In genomic region chr9:21695874-21696341, GRCh38 we compare ENCODE assay signal across 22 cellular contexts.
"Had no signal": no experiment of that assay in that cellular context is flagged by ENCODE, and none has a peak within 500 bp of the region (broad histone marks: within the 10 kb centered on the region; RNA-seq: fewer than 3 reads in every experiment).

No MANE protein-coding gene starts in this region.

- H3K27ac Mint-ChIP-seq: naive thymus-derived CD8-positive, alpha-beta T cell; nephron progenitor cell; stimulated activated naive B cell treated with anti-CD40 and anti-IgM and Interleukin-4, amounts not matched to agents 10 μg/mL and 1 μg/mL and 100 μg/mL, for 72 hours; stimulated activated naive CD8-positive, alpha-beta T cell treated with anti-CD3 and anti-CD28 coated beads, Interleukin-15, Interleukin-2, amounts not matched to agents 100 ng/mL and 50 ng/mL, for 24 hours had no signal

- H3K4me3 ChIP-seq: colonic mucosa, esophagus muscularis mucosa, ovary, psoas muscle, sigmoid colon, transverse colon, upper lobe of right lung, uterus had no signal

- H3K27me3 ChIP-seq: colonic mucosa, esophagus muscularis mucosa, ovary, sigmoid colon, transverse colon, upper lobe of right lung, uterus had no signal

- H3K9me3 ChIP-seq: colonic mucosa, ovary, psoas muscle, sigmoid colon, transverse colon, upper lobe of right lung, uterus had no signal

- H3K4me3 Mint-ChIP-seq: naive thymus-derived CD8-positive, alpha-beta T cell; nephron progenitor cell; stimulated activated naive B cell treated with anti-CD40 and anti-IgM and Interleukin-4, amounts not matched to agents 10 μg/mL and 1 μg/mL and 100 μg/mL, for 72 hours; stimulated activated naive CD8-positive, alpha-beta T cell treated with anti-CD3 and anti-CD28 coated beads, Interleukin-15, Interleukin-2, amounts not matched to agents 100 ng/mL and 50 ng/mL, for 24 hours had no signal

- DNase-seq: colonic mucosa; dermis blood vessel endothelial cell; effector memory CD4-positive, alpha-beta T cell; foreskin melanocyte; glutamatergic neuron; hypothalamus; mammary epithelial cell; naive thymus-derived CD8-positive, alpha-beta T cell; nephron progenitor cell; occipital lobe; ovary; sigmoid colon; stimulated activated naive B cell treated with anti-CD40 and anti-IgM and Interleukin-4, amounts not matched to agents 10 μg/mL and 1 μg/mL and 100 μg/mL, for 72 hours; transverse colon; upper lobe of right lung; uterus had no signal

- ATAC-seq: left lobe of liver; naive thymus-derived CD8-positive, alpha-beta T cell; psoas muscle; stimulated activated naive B cell treated with anti-CD40 and anti-IgM and Interleukin-4, amounts not matched to agents 10 μg/mL and 1 μg/mL and 100 μg/mL, for 72 hours had no signal

- H3K4me1 Mint-ChIP-seq: naive thymus-derived CD8-positive, alpha-beta T cell; nephron progenitor cell; stimulated activated naive B cell treated with anti-CD40 and anti-IgM and Interleukin-4, amounts not matched to agents 10 μg/mL and 1 μg/mL and 100 μg/mL, for 72 hours had no signal

- H3K36me3 ChIP-seq: colonic mucosa, esophagus muscularis mucosa, ovary, sigmoid colon, transverse colon, upper lobe of right lung, uterus had no signal

- H3K36me3 Mint-ChIP-seq: naive thymus-derived CD8-positive, alpha-beta T cell; stimulated activated naive B cell treated with anti-CD40 and anti-IgM and Interleukin-4, amounts not matched to agents 10 μg/mL and 1 μg/mL and 100 μg/mL, for 72 hours had no signal

- H3K4me1 ChIP-seq: colonic mucosa, esophagus muscularis mucosa, psoas muscle, sigmoid colon, transverse colon, upper lobe of right lung, uterus had no signal

- H3K27ac ChIP-seq: colonic mucosa, esophagus muscularis mucosa, ovary, psoas muscle, sigmoid colon, transverse colon, upper lobe of right lung, uterus had no signal

- H3K9me3 Mint-ChIP-seq: stimulated activated naive CD8-positive, alpha-beta T cell treated with anti-CD3 and anti-CD28 coated beads, Interleukin-15, Interleukin-2, amounts not matched to agents 100 ng/mL and 50 ng/mL, for 24 hours had no signal

- FAIRE-seq: endothelial cell of umbilical vein, keratinocyte had no signal
